ENCODE assay signal across 8 cellular contexts in genomic region chr2:172253190-172254052, GRCh38.
DNase-seq lines count a peak whose midpoint lies in the region; ATAC-seq and TF ChIP-seq lines count a peak whose summit lies in the region.

No MANE protein-coding gene starts in this region.

- peaks cover 13% of the 10 kb centered on the region for H3K4me1 ChIP-seq in Caco-2
- no peaks in the 10 kb centered on the region for H3K4me1 ChIP-seq in gastroesophageal sphincter
- peaks cover 0 to 24% (median 3%) of the 10 kb centered on the region in 6 donors for H3K4me1 ChIP-seq in spleen
- H3K4me1 ChIP-seq in GM23338 (ENCODE audit: insufficient read depth), result peaks cover 22% of the 10 kb centered on the region

- peak in 1 of 2 experiments; percentile 57 for DNase-seq in Caco-2
- peak; percentile 97 for DNase-seq in NB4 (ENCODE audit: low read depth)
- peak; percentile 77 to 86 for DNase-seq in activated T-cell treated with anti-CD3 and anti-CD28 coated beads, Interleukin-2, amount 50 U/mL, for 72 hours
- DNase-seq in spleen, result no peak
- DNase-seq in GM23338 (ENCODE audit: low spot score), result no peak

- CTCF ChIA-PET in Caco-2 (lab: Charles Lee), result interaction anchor here (1.3 kb wide), 1 partner anchor 208 kb away, joined by 5 read pairs; no protein-coding TSS in a partner anchor

- peak overlapping the region in 1 of 4 donors; percentile 51 for H3K27ac ChIP-seq in gastroesophageal sphincter
- H3K27ac ChIP-seq in spleen, result peak overlapping the region in 5 of 8 donors; percentile 22 to 64 (median 50)
- no peak overlapping the region for H3K27ac ChIP-seq in GM23338 (ENCODE audit: low read depth)

- H3K4me3 ChIP-seq in Caco-2 (ENCODE audit: low read depth, low read length), result no peak overlapping the region
- no peak overlapping the region for H3K4me3 ChIP-seq in NB4 (ENCODE audit: low read depth, low read length)
- H3K4me3 ChIP-seq in gastroesophageal sphincter, result no peak overlapping the region
- H3K4me3 ChIP-seq in spleen, result no peak overlapping the region
- no peak overlapping the region for H3K4me3 ChIP-seq in GM23338

- no peaks in the 10 kb centered on the region for H3K79me2 ChIP-seq in GM23338 (replicated peaks; ENCODE audit: insufficient read depth)

- intact Hi-C loops in Caco-2 (cut with micrococcal nuclease; ENCODE audit: unreplicated experiment), result no loop called here
- intact Hi-C loops in spleen (cut with DNase I; ENCODE audit: low total_unique reads), result no loop called here

- H3K27me3 Mint-ChIP-seq in Caco-2 (ENCODE audit: insufficient read depth, unreplicated experiment) (no peaks in the 10 kb centered on the region), GM23338 (ENCODE audit: insufficient read depth, low read depth, poor library complexity) (peaks cover 4% of the 10 kb centered on the region)
- peaks cover 11% of the 10 kb centered on the region for H3K27me3 Mint-ChIP-seq in activated T-cell treated with anti-CD3 and anti-CD28 coated beads, Interleukin-2, amount 50 U/mL, for 72 hours (ENCODE audit: low read depth)

- H3K4me1 Mint-ChIP-seq in Caco-2 (ENCODE audit: low read depth, unreplicated experiment) (peaks cover 7% of the 10 kb centered on the region), GM23338 (peaks cover 27% of the 10 kb centered on the region)
- peaks cover 48% of the 10 kb centered on the region for H3K4me1 Mint-ChIP-seq in activated T-cell treated with anti-CD3 and anti-CD28 coated beads, Interleukin-2, amount 50 U/mL, for 72 hours (ENCODE audit: low read depth)

- TF ChIP-seq EP300 in gastroesophageal sphincter (IDR thresholded peaks at IDR 0.05), result no peak

- H3K9me2 ChIP-seq in GM23338 (ENCODE audit: insufficient read depth), result peaks cover 12% of the 10 kb centered on the region; the same call in 1 of the 2 replicates

- H3K36me3 ChIP-seq in Caco-2 (ENCODE audit: control insufficient read depth, insufficient read depth, low read length) (no peaks in the 10 kb centered on the region), gastroesophageal sphincter (no peaks in the 10 kb centered on the region), spleen (no peaks in the 10 kb centered on the region), GM23338 (ENCODE audit: insufficient read depth) (no peaks in the 10 kb centered on the region)

- H4K20me1 ChIP-seq in GM23338 (replicated peaks; ENCODE audit: insufficient read depth), result no peaks in the 10 kb centered on the region

- no peak for TF ChIP-seq CTCF in Caco-2 (IDR thresholded peaks at IDR 0.05; ENCODE audit: insufficient read depth in 1 of 2, low read depth in 1 of 2, low read length in 1 of 2, severe bottlenecking in 1 of 2, unreplicated experiment in 1 of 2)
- TF ChIP-seq CTCF in NB4 (IDR thresholded peaks at IDR 0.05; ENCODE audit: low read depth, low read length), result no peak
- no peak for TF ChIP-seq CTCF in gastroesophageal sphincter (IDR thresholded peaks at IDR 0.05)
- TF ChIP-seq CTCF in spleen (IDR thresholded peaks at IDR 0.05 in 8 of 11, conservative IDR thresholded peaks at IDR 0.05 in 3 of 11), result no peak
- no peak for TF ChIP-seq CTCF in GM23338 (conservative IDR thresholded peaks at IDR 0.05; ENCODE audit: low read depth in 2 of 2)

- peak; percentile 99 for ATAC-seq in activated T-cell treated with anti-CD3 and anti-CD28 coated beads, Interleukin-2, amount 50 U/mL, for 72 hours (replicated peaks in 1 of 2)
- peak; percentile 52 for ATAC-seq in gastroesophageal sphincter
- no peak for ATAC-seq in HG02642 (IDR thresholded peaks at IDR 0.05; ENCODE audit: poor library complexity, unreplicated experiment)
- ATAC-seq in GM23338, result no peak
- ATAC-seq in HG02840 (IDR thresholded peaks at IDR 0.05; ENCODE audit: low FRiP score, unreplicated experiment), result no peak

- BruUV-seq in Caco-2 (replicated peaks; lab: Mats Ljungman, UMichigan), result no TSS peak

- H3K27me3 ChIP-seq in Caco-2 (replicated peaks; ENCODE audit: control insufficient read depth, insufficient read depth, low read length) (no peaks in the 10 kb centered on the region), gastroesophageal sphincter (no peaks in the 10 kb centered on the region), spleen (replicated peaks in 1 of 7) (no peaks in the 10 kb centered on the region), GM23338 (ENCODE audit: insufficient read depth) (no peaks in the 10 kb centered on the region)

- H3K9me3 ChIP-seq in Caco-2, result no peaks in the 10 kb centered on the region
- no peaks in the 10 kb centered on the region for H3K9me3 ChIP-seq in gastroesophageal sphincter
- H3K9me3 ChIP-seq in spleen, result no peaks in the 10 kb centered on the region

- peak overlapping the region; percentile 69 for H3K27ac Mint-ChIP-seq in Caco-2 (ENCODE audit: unreplicated experiment)
- peak overlapping the region; percentile 32 for H3K27ac Mint-ChIP-seq in activated T-cell treated with anti-CD3 and anti-CD28 coated beads, Interleukin-2, amount 50 U/mL, for 72 hours
- no peak overlapping the region for H3K27ac Mint-ChIP-seq in GM23338

- POLR2A ChIA-PET in Caco-2 (lab: Charles Lee), result no interaction called here

- H3K4me3 Mint-ChIP-seq in Caco-2 (ENCODE audit: unreplicated experiment) (no peak overlapping the region), GM23338 (no peak overlapping the region)
- peak overlapping the region in 1 of 2 donors; percentile 37 for H3K4me3 Mint-ChIP-seq in activated T-cell treated with anti-CD3 and anti-CD28 coated beads, Interleukin-2, amount 50 U/mL, for 72 hours

- TF ChIP-seq POLR2A in NB4 (IDR thresholded peaks at IDR 0.05; ENCODE audit: extremely low read depth, insufficient read length) (no peak), gastroesophageal sphincter (IDR thresholded peaks at IDR 0.05) (no peak), spleen (IDR thresholded peaks at IDR 0.05) (no peak)

- WGBS in gastroesophageal sphincter (ENCODE audit: low coverage in 1 of 2), 2 donors, result 80 to 89% methylated on average over 1 of the region's 16 CpGs
- 66 to 80% (median 70%) methylated on average over 14 to 16 of the region's 16 CpGs for WGBS in spleen, 5 donors

- H3K36me3 Mint-ChIP-seq in Caco-2 (ENCODE audit: insufficient read depth, unreplicated experiment) (no peaks in the 10 kb centered on the region), GM23338 (ENCODE audit: low read depth) (no peaks in the 10 kb centered on the region)
- H3K36me3 Mint-ChIP-seq in activated T-cell treated with anti-CD3 and anti-CD28 coated beads, Interleukin-2, amount 50 U/mL, for 72 hours (ENCODE audit: insufficient read depth in 2 of 2), result no peaks in the 10 kb centered on the region

- H3K4me2 ChIP-seq in GM23338, result no peak overlapping the region

- no peak overlapping the region for H2AFZ ChIP-seq in GM23338

- H3F3A ChIP-seq in GM23338 (replicated peaks; ENCODE audit: low read depth), result no peaks in the 10 kb centered on the region

- H3K9me3 Mint-ChIP-seq in Caco-2 (ENCODE audit: unreplicated experiment) (no peaks in the 10 kb centered on the region), GM23338 (no peaks in the 10 kb centered on the region)
- H3K9me3 Mint-ChIP-seq in activated T-cell treated with anti-CD3 and anti-CD28 coated beads, Interleukin-2, amount 50 U/mL, for 72 hours, result no peaks in the 10 kb centered on the region

TF ChIP-seq in GM23338, 12 proteins besides CTCF, POLR2A, EP300 and RAD21:
- no peak for TF ChIP-seq EZH2 (IDR thresholded peaks at IDR 0.05; ENCODE audit: low read depth, unreplicated experiment)
- TF ChIP-seq STAT1 (IDR thresholded peaks at IDR 0.05; ENCODE audit: unreplicated experiment), result no peak

Comparison
In these comparisons a context has a peak if more than half of its experiments do, and no peak if none do; other contexts are left out.
1. DNase-seq: peak in NB4 (single experiment) and activated T-cell treated with anti-CD3 and anti-CD28 coated beads, Interleukin-2, amount 50 U/mL, for 72 hours (2 of 2); none in spleen (single experiment) and GM23338 (single experiment).
2. ATAC-seq: peak in activated T-cell treated with anti-CD3 and anti-CD28 coated beads, Interleukin-2, amount 50 U/mL, for 72 hours (2 of 2) and gastroesophageal sphincter (single experiment); none in HG02642 (single experiment), GM23338 (single experiment) and HG02840 (single experiment).